1 cellular context compared by ENCODE assay signal in genomic region chr5:151772029-151772867, GRCh38.
TF ChIP-seq lines count a peak whose summit lies in the region.

No MANE protein-coding gene starts in this region.

TF ChIP-seq in HEK293, 187 proteins besides CTCF, POLR2A, EP300 and RAD21 (continued from another document):
- TF ChIP-seq, protein P1, sequence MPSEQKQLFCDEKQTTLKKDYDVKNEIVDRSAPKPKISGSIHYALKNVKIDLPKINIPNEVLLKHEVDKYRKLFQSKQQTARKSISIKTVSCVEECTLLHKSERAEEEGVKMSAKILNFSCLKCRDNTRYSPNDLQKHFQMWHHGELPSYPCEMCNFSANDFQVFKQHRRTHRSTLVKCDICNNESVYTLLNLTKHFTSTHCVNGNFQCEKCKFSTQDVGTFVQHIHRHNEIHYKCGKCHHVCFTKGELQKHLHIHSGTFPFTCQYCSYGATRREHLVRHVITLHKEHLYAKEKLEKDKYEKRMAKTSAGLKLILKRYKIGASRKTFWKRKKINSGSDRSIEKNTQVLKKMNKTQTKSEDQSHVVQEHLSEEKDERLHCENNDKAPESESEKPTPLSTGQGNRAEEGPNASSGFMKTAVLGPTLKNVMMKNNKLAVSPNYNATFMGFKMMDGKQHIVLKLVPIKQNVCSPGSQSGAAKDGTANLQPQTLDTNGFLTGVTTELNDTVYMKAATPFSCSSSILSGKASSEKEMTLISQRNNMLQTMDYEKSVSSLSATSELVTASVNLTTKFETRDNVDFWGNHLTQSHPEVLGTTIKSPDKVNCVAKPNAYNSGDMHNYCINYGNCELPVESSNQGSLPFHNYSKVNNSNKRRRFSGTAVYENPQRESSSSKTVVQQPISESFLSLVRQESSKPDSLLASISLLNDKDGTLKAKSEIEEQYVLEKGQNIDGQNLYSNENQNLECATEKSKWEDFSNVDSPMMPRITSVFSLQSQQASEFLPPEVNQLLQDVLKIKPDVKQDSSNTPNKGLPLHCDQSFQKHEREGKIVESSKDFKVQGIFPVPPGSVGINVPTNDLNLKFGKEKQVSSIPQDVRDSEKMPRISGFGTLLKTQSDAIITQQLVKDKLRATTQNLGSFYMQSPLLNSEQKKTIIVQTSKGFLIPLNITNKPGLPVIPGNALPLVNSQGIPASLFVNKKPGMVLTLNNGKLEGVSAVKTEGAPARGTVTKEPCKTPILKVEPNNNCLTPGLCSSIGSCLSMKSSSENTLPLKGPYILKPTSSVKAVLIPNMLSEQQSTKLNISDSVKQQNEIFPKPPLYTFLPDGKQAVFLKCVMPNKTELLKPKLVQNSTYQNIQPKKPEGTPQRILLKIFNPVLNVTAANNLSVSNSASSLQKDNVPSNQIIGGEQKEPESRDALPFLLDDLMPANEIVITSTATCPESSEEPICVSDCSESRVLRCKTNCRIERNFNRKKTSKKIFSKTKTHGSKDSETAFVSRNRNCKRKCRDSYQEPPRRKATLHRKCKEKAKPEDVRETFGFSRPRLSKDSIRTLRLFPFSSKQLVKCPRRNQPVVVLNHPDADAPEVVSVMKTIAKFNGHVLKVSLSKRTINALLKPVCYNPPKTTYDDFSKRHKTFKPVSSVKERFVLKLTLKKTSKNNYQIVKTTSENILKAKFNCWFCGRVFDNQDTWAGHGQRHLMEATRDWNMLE (tag by site-specific recombination; conservative IDR thresholded peaks at IDR 0.05; ENCODE audit: low read depth), result no peak
- TF ChIP-seq ZSCAN23 (tag by site-specific recombination; IDR thresholded peaks at IDR 0.05) (no peak), ZNF302 (tag by site-specific recombination; IDR thresholded peaks at IDR 0.05; ENCODE audit: low read depth) (no peak), ZNF521 (tag by site-specific recombination; IDR thresholded peaks at IDR 0.05) (no peak), KLF17 (tag by site-specific recombination; IDR thresholded peaks at IDR 0.05) (no peak), ZBTB17 (tag by site-specific recombination; IDR thresholded peaks at IDR 0.05) (no peak), ZSCAN5A (tag by site-specific recombination; IDR thresholded peaks at IDR 0.05) (no peak), HOXA7 (CRISPR knock-in tag; IDR thresholded peaks at IDR 0.05; ENCODE audit: borderline replicate concordance) (no peak), INSM2 (tag by site-specific recombination; IDR thresholded peaks at IDR 0.05) (no peak), ZNF433 (tag by site-specific recombination; IDR thresholded peaks at IDR 0.05; ENCODE audit: low read depth) (no peak), ZEB2 (tag by site-specific recombination; IDR thresholded peaks at IDR 0.05) (no peak), ZSCAN4 (tag by site-specific recombination; IDR thresholded peaks at IDR 0.05) (no peak), WT1 (tag by site-specific recombination; IDR thresholded peaks at IDR 0.05) (no peak), ZNF677 (tag by site-specific recombination; IDR thresholded peaks at IDR 0.05) (0 out of 2 replicates have a peak, but pooled peaks have one; percentile 23), KLF7 (tag by site-specific recombination; IDR thresholded peaks at IDR 0.05; ENCODE audit: borderline replicate concordance) (no peak)
